ENCODE assay signal across 21 cellular contexts in the genomic region with DNA sequence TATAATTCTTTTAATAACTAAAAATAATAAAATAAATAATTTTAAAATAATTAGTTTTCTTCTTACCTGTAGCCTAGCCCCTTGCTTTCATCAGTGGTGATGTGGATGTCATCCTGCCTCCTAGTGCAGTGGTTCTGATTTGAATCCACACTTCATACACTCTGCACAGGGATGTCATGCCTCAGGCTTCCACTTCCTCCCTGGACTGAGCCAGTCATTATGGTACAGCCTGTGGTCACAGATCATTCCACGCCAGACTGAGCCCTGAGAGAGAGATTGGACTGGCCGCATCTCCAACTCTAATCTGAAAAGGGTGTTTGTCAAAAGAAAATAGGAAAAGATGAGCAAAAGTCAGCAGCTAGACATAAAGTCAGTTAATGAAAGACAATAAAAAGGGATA.
DNase-seq lines count a peak whose midpoint lies in the region; ATAC-seq, FAIRE-seq and TF ChIP-seq lines count a peak whose summit lies in the region.
"Had no signal": no experiment of that assay in that cellular context is flagged by ENCODE, and none has a peak within 500 bp of the region (broad histone marks: within the 10 kb centered on the region; RNA-seq: fewer than 3 reads in every experiment).

No MANE protein-coding gene starts in this region.

- H4K20me1 ChIP-seq in GM23338 (replicated peaks; ENCODE audit: insufficient read depth), result no peaks in the 10 kb centered on the region

- H3K4me1 Mint-ChIP-seq in GM23338, result peaks cover 8% of the 10 kb centered on the region
- H3K4me1 Mint-ChIP-seq: CD14-positive monocyte had no signal

- H3K4me3 Mint-ChIP-seq in GM23338, result no peak overlapping the region
- H3K4me3 Mint-ChIP-seq: CD14-positive monocyte had no signal

- no peak overlapping the region for H2AFZ ChIP-seq in GM23338
- H2AFZ ChIP-seq: PC-9 had no signal

- no peaks in the 10 kb centered on the region for H3F3A ChIP-seq in GM23338 (replicated peaks; ENCODE audit: low read depth)

- no peaks in the 10 kb centered on the region for H3K36me3 ChIP-seq in GM23338 (ENCODE audit: insufficient read depth)

- H3K4me2 ChIP-seq in GM23338, result no peak overlapping the region
- H3K4me2 ChIP-seq: PC-9 had no signal

- no peak overlapping the region for H3K27ac Mint-ChIP-seq in GM23338
- H3K27ac Mint-ChIP-seq: CD14-positive monocyte had no signal

- no peak overlapping the region for H3K27ac ChIP-seq in GM23338 (ENCODE audit: low read depth)
- H3K27ac ChIP-seq: PC-9 had no signal

- H3K79me2 ChIP-seq in GM23338 (replicated peaks; ENCODE audit: insufficient read depth), result no peaks in the 10 kb centered on the region

- no peak for TF ChIP-seq CTCF in GM23338 (conservative IDR thresholded peaks at IDR 0.05; ENCODE audit: low read depth in 2 of 2)

- DNase-seq in GM12891 (ENCODE audit: insufficient read length, low spot score) (no peak), urothelium cell line (ENCODE audit: low spot score) (no peak), GM23338 (ENCODE audit: low spot score) (no peak)
- DNase-seq: COR-L47, DMS153, GOT3, KG1, NCI-H1436, NCI-H2029 treated with DMSO at 0.1 percent for 48 hours, NCI-H2171 treated with DMSO at 0.1 percent for 48 hours, NCI-H510A, NCI-H82, PC-9, SW 1271 had no signal

- no peak for TF ChIP-seq POLR2A in GM12891 (IDR thresholded peaks at IDR 0.05; ENCODE audit: low read depth, low read length)

- no peaks in the 10 kb centered on the region for H3K27me3 Mint-ChIP-seq in GM23338 (ENCODE audit: insufficient read depth, low read depth, poor library complexity)

- no peaks in the 10 kb centered on the region for H3K27me3 ChIP-seq in GM23338 (ENCODE audit: insufficient read depth)

- ATAC-seq in GM19463 (IDR thresholded peaks at IDR 0.05; ENCODE audit: unreplicated experiment), result peak; percentile 44
- ATAC-seq in HG03565 (IDR thresholded peaks at IDR 0.05; ENCODE audit: unreplicated experiment), result peak; percentile 64
- no peak for ATAC-seq in GM19395 (IDR thresholded peaks at IDR 0.05; ENCODE audit: unreplicated experiment)
- no peak for ATAC-seq in GM23338
- no peak for ATAC-seq in HG02938 (IDR thresholded peaks at IDR 0.05; ENCODE audit: unreplicated experiment)

- H3K9me2 ChIP-seq in GM23338 (ENCODE audit: insufficient read depth), result no peaks in the 10 kb centered on the region

- no peaks in the 10 kb centered on the region for H3K4me1 ChIP-seq in GM23338 (ENCODE audit: insufficient read depth)

- H3K36me3 Mint-ChIP-seq in GM23338 (ENCODE audit: low read depth), result no peaks in the 10 kb centered on the region
- H3K36me3 Mint-ChIP-seq: CD14-positive monocyte had no signal

- FAIRE-seq in GM12891 (lab: Jason Lieb, UNC) (no peak), urothelium cell line (lab: Jason Lieb, UNC) (peak; percentile 17)
- FAIRE-seq: GM18507, GM19239 had no signal

- no peaks in the 10 kb centered on the region for H3K9me3 Mint-ChIP-seq in GM23338
- H3K9me3 Mint-ChIP-seq: CD14-positive monocyte had no signal

- H3K4me3 ChIP-seq in GM23338, result no peak overlapping the region
- H3K4me3 ChIP-seq: PC-9 had no signal

TF ChIP-seq in GM12891, 5 proteins besides CTCF, POLR2A, EP300 and RAD21:
- TF ChIP-seq POLR2AphosphoS5 (IDR thresholded peaks at IDR 0.05; ENCODE audit: low read depth, low read length) (no peak), SPI1 (IDR thresholded peaks at IDR 0.05; ENCODE audit: low read depth, low read length) (peak; percentile 40; the same call in 1 of the 2 replicates)

TF ChIP-seq in GM23338, 12 proteins besides CTCF, POLR2A, EP300 and RAD21 (continues in another document):
- TF ChIP-seq STAT1 (IDR thresholded peaks at IDR 0.05; ENCODE audit: unreplicated experiment), result no peak
- no peak for TF ChIP-seq POLR2AphosphoS5 (IDR thresholded peaks at IDR 0.05; ENCODE audit: low read depth)
- TF ChIP-seq ZNF114 (CRISPR knock-in tag; IDR thresholded peaks at IDR 0.05), result no peak
- TF ChIP-seq, protein P1, sequence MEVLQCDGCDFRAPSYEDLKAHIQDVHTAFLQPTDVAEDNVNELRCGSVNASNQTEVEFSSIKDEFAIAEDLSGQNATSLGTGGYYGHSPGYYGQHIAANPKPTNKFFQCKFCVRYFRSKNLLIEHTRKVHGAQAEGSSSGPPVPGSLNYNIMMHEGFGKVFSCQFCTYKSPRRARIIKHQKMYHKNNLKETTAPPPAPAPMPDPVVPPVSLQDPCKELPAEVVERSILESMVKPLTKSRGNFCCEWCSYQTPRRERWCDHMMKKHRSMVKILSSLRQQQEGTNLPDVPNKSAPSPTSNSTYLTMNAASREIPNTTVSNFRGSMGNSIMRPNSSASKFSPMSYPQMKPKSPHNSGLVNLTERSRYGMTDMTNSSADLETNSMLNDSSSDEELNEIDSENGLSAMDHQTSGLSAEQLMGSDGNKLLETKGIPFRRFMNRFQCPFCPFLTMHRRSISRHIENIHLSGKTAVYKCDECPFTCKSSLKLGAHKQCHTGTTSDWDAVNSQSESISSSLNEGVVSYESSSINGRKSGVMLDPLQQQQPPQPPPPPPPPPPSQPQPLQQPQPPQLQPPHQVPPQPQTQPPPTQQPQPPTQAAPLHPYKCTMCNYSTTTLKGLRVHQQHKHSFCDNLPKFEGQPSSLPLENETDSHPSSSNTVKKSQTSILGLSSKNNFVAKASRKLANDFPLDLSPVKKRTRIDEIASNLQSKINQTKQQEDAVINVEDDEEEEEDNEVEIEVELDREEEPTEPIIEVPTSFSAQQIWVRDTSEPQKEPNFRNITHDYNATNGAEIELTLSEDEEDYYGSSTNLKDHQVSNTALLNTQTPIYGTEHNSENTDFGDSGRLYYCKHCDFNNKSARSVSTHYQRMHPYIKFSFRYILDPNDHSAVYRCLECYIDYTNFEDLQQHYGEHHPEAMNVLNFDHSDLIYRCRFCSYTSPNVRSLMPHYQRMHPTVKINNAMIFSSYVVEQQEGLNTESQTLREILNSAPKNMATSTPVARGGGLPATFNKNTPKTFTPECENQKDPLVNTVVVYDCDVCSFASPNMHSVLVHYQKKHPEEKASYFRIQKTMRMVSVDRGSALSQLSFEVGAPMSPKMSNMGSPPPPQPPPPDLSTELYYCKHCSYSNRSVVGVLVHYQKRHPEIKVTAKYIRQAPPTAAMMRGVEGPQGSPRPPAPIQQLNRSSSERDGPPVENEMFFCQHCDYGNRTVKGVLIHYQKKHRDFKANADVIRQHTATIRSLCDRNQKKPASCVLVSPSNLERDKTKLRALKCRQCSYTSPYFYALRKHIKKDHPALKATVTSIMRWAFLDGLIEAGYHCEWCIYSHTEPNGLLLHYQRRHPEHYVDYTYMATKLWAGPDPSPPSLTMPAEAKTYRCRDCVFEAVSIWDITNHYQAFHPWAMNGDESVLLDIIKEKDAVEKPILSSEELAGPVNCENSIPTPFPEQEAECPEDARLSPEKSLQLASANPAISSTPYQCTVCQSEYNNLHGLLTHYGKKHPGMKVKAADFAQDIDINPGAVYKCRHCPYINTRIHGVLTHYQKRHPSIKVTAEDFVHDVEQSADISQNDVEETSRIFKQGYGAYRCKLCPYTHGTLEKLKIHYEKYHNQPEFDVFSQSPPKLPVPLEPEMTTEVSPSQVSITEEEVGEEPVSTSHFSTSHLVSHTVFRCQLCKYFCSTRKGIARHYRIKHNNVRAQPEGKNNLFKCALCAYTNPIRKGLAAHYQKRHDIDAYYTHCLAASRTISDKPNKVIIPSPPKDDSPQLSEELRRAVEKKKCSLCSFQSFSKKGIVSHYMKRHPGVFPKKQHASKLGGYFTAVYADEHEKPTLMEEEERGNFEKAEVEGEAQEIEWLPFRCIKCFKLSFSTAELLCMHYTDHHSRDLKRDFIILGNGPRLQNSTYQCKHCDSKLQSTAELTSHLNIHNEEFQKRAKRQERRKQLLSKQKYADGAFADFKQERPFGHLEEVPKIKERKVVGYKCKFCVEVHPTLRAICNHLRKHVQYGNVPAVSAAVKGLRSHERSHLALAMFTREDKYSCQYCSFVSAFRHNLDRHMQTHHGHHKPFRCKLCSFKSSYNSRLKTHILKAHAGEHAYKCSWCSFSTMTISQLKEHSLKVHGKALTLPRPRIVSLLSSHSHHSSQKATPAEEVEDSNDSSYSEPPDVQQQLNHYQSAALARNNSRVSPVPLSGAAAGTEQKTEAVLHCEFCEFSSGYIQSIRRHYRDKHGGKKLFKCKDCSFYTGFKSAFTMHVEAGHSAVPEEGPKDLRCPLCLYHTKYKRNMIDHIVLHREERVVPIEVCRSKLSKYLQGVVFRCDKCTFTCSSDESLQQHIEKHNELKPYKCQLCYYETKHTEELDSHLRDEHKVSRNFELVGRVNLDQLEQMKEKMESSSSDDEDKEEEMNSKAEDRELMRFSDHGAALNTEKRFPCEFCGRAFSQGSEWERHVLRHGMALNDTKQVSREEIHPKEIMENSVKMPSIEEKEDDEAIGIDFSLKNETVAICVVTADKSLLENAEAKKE (CRISPR knock-in tag; IDR thresholded peaks at IDR 0.05), result no peak
- no peak for TF ChIP-seq EZH2phosphoT487 (IDR thresholded peaks at IDR 0.05; ENCODE audit: unreplicated experiment)
- no peak for TF ChIP-seq ZNF331 (CRISPR knock-in tag; IDR thresholded peaks at IDR 0.05; ENCODE audit: low read depth)
- no peak for TF ChIP-seq NANOG (IDR thresholded peaks at IDR 0.05; ENCODE audit: borderline replicate concordance)
- no peak for TF ChIP-seq EZH2 (IDR thresholded peaks at IDR 0.05; ENCODE audit: low read depth, unreplicated experiment)
- TF ChIP-seq, protein P2, sequence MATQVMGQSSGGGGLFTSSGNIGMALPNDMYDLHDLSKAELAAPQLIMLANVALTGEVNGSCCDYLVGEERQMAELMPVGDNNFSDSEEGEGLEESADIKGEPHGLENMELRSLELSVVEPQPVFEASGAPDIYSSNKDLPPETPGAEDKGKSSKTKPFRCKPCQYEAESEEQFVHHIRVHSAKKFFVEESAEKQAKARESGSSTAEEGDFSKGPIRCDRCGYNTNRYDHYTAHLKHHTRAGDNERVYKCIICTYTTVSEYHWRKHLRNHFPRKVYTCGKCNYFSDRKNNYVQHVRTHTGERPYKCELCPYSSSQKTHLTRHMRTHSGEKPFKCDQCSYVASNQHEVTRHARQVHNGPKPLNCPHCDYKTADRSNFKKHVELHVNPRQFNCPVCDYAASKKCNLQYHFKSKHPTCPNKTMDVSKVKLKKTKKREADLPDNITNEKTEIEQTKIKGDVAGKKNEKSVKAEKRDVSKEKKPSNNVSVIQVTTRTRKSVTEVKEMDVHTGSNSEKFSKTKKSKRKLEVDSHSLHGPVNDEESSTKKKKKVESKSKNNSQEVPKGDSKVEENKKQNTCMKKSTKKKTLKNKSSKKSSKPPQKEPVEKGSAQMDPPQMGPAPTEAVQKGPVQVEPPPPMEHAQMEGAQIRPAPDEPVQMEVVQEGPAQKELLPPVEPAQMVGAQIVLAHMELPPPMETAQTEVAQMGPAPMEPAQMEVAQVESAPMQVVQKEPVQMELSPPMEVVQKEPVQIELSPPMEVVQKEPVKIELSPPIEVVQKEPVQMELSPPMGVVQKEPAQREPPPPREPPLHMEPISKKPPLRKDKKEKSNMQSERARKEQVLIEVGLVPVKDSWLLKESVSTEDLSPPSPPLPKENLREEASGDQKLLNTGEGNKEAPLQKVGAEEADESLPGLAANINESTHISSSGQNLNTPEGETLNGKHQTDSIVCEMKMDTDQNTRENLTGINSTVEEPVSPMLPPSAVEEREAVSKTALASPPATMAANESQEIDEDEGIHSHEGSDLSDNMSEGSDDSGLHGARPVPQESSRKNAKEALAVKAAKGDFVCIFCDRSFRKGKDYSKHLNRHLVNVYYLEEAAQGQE (IDR thresholded peaks at IDR 0.05; ENCODE audit: unreplicated experiment), result no peak

Comparison
In these comparisons a context has a peak if more than half of its experiments do, and no peak if none do; other contexts are left out.
1. ATAC-seq: peak in GM19463 (single experiment) and HG03565 (single experiment); none in GM19395 (single experiment), GM23338 (single experiment) and HG02938 (single experiment).